ENCODE assay signal across 40 cellular contexts in genomic region chrX:47101206-47101605, GRCh38. TPM values are rescaled to one million over a fixed set of nuclear protein-coding genes. Genes with fewer than 3 reads are reported as not detected.
"Had no signal": no experiment of that assay in that cellular context is flagged by ENCODE, and none has a peak within 500 bp of the region (broad histone marks: within the 10 kb centered on the region; RNA-seq: fewer than 3 reads in every experiment).

No MANE protein-coding gene starts in this region.

- H3K36me3 Mint-ChIP-seq: activated naive CD4-positive, alpha-beta T cell treated with anti-CD3 and anti-CD28 coated beads, Interleukin-2, amount 10 ng/mL, durations not matched to agents 7 days and 5 days; activated naive CD4-positive, alpha-beta T cell treated with anti-CD3 and anti-CD28 coated beads, Interleukin-2, amount 50 U/mL, for 24 hours; activated naive CD4-positive, alpha-beta T cell treated with anti-CD3 and anti-CD28 coated beads, Interleukin-2, amount 50 U/mL, for 72 hours; activated naive CD8-positive, alpha-beta T cell; activated naive CD8-positive, alpha-beta T cell treated with anti-CD3 and anti-CD28 coated beads for 36 hours; activated naive CD8-positive, alpha-beta T cell treated with anti-CD3 and anti-CD28 coated beads, Interleukin-2, amount 10 ng/mL, durations not matched to agents 7 days and 5 days; brain had no signal

- DNase-seq: activated effector memory CD4-positive, alpha-beta T cell treated with anti-CD3 and anti-CD28 coated beads, Interleukin-2, amount 50 U/mL, for 16 hours; activated effector memory CD4-positive, alpha-beta T cell treated with Interleukin-2 at 50 U/mL for 16 hours; activated gamma-delta T cell; activated gamma-delta T cell treated with Interleukin-2 at 50 U/mL for 16 hours; activated naive CD4-positive, alpha-beta T cell; activated naive CD4-positive, alpha-beta T cell treated with anti-CD3 and anti-CD28 coated beads for 36 hours; activated naive CD4-positive, alpha-beta T cell treated with anti-CD3 and anti-CD28 coated beads, Interleukin-2, amount 10 ng/mL, durations not matched to agents 7 days and 5 days; activated naive CD4-positive, alpha-beta T cell treated with anti-CD3 and anti-CD28 coated beads, Interleukin-2, amount 50 U/mL, for 16 hours; activated naive CD4-positive, alpha-beta T cell treated with Interleukin-2 at 50 U/mL for 16 hours; activated naive CD8-positive, alpha-beta T cell treated with anti-CD3 and anti-CD28 coated beads for 36 hours; activated naive CD8-positive, alpha-beta T cell treated with anti-CD3 and anti-CD28 coated beads, Interleukin-2, amount 10 ng/mL, durations not matched to agents 7 days and 5 days; activated naive CD8-positive, alpha-beta T cell treated with anti-CD3 and anti-CD28 coated beads, Interleukin-2, amount 50 U/mL, for 24 hours; activated T-cell treated with anti-CD3 and anti-CD28 coated beads for 4 hours; activated T-cell treated with anti-CD3 and anti-CD28 coated beads, Interleukin-2, amount 50 U/mL, for 1 hour; activated T-cell treated with anti-CD3 and anti-CD28 coated beads, Interleukin-2, amount 50 U/mL, for 24 hours; activated T-cell treated with anti-CD3 and anti-CD28 coated beads, Interleukin-2, amount 50 U/mL, for 4 hours; activated T-cell treated with anti-CD3 and anti-CD28 coated beads, Interleukin-2, amount 50 U/mL, for 48 hours; activated T-cell treated with anti-CD3 and anti-CD28 coated beads, Interleukin-2, amount 50 U/mL, for 72 hours; adrenal gland; amniotic stem cell; amygdala; anterior cingulate cortex; aorta; body of pancreas; brain microvascular endothelial cell; caudate nucleus; central memory CD4-positive, alpha-beta T cell; cerebellar nuclear complex had no signal

- H3K36me3 ChIP-seq: adrenal gland, brain microvascular endothelial cell, breast epithelium, cardiac muscle cell had no signal

- H3K27ac Mint-ChIP-seq: activated naive CD4-positive, alpha-beta T cell treated with anti-CD3 and anti-CD28 coated beads for 36 hours; activated naive CD4-positive, alpha-beta T cell treated with anti-CD3 and anti-CD28 coated beads, Interleukin-2, amount 10 ng/mL, durations not matched to agents 7 days and 5 days; activated naive CD4-positive, alpha-beta T cell treated with anti-CD3 and anti-CD28 coated beads, Interleukin-2, amount 50 U/mL, for 24 hours; activated naive CD4-positive, alpha-beta T cell treated with anti-CD3 and anti-CD28 coated beads, Interleukin-2, amount 50 U/mL, for 72 hours; activated naive CD8-positive, alpha-beta T cell; activated naive CD8-positive, alpha-beta T cell treated with anti-CD3 and anti-CD28 coated beads for 36 hours; activated naive CD8-positive, alpha-beta T cell treated with anti-CD3 and anti-CD28 coated beads, Interleukin-2, amount 10 ng/mL, durations not matched to agents 7 days and 5 days; activated naive CD8-positive, alpha-beta T cell treated with anti-CD3 and anti-CD28 coated beads, Interleukin-2, amount 50 U/mL, for 24 hours; activated T-cell treated with anti-CD3 and anti-CD28 coated beads, Interleukin-2, amount 50 U/mL, for 24 hours; activated T-cell treated with anti-CD3 and anti-CD28 coated beads, Interleukin-2, amount 50 U/mL, for 72 hours; activated T-helper 1 cell treated with anti-CD3 and anti-CD28 coated beads, Interleukin-12 subunit alpha, Interleukin-12 subunit beta, Interleukin-2, Interleukin-4 antibody, amounts not matched to agents 30 ng/mL and 10 ng/mL and 1 ng/mL, durations not matched to agents 14 hours and 24 hours and 36 hours; activated T-helper 17 cell treated with anti-CD3 and anti-CD28 coated beads, Interleukin-2, amount 50 U/mL, for 72 hours; activated T-helper 2 cell treated with anti-CD3 and anti-CD28 coated beads, Interferon-gamma antibody, Interleukin-2, Interleukin-4, amounts not matched to agents 10 μg/mL and 5 μg/mL and 100 μg/mL, durations not matched to agents 14 hours and 24 hours and 36 hours; brain had no signal

- H3K27me3 Mint-ChIP-seq: activated naive CD4-positive, alpha-beta T cell treated with anti-CD3 and anti-CD28 coated beads, Interleukin-2, amount 10 ng/mL, durations not matched to agents 7 days and 5 days; activated naive CD4-positive, alpha-beta T cell treated with anti-CD3 and anti-CD28 coated beads, Interleukin-2, amount 50 U/mL, for 24 hours; activated naive CD8-positive, alpha-beta T cell; activated naive CD8-positive, alpha-beta T cell treated with anti-CD3 and anti-CD28 coated beads for 36 hours; activated T-helper 17 cell treated with anti-CD3 and anti-CD28 coated beads, Interleukin-2, amount 50 U/mL, for 72 hours; brain; central memory CD8-positive, alpha-beta T cell had no signal

- H3K4me1 Mint-ChIP-seq: activated naive CD4-positive, alpha-beta T cell treated with anti-CD3 and anti-CD28 coated beads, Interleukin-2, amount 10 ng/mL, durations not matched to agents 7 days and 5 days; activated naive CD4-positive, alpha-beta T cell treated with anti-CD3 and anti-CD28 coated beads, Interleukin-2, amount 50 U/mL, for 24 hours; activated naive CD8-positive, alpha-beta T cell treated with anti-CD3 and anti-CD28 coated beads for 36 hours; activated naive CD8-positive, alpha-beta T cell treated with anti-CD3 and anti-CD28 coated beads, Interleukin-2, amount 10 ng/mL, durations not matched to agents 7 days and 5 days; activated naive CD8-positive, alpha-beta T cell treated with anti-CD3 and anti-CD28 coated beads, Interleukin-2, amount 50 U/mL, for 24 hours; activated T-helper 17 cell treated with anti-CD3 and anti-CD28 coated beads, Interleukin-2, amount 50 U/mL, for 72 hours; brain; central memory CD8-positive, alpha-beta T cell had no signal

- H3K9me3 ChIP-seq: adrenal gland, body of pancreas, breast epithelium had no signal

- H3K9me3 Mint-ChIP-seq: activated naive CD4-positive, alpha-beta T cell treated with anti-CD3 and anti-CD28 coated beads for 36 hours; activated naive CD4-positive, alpha-beta T cell treated with anti-CD3 and anti-CD28 coated beads, Interleukin-2, amount 10 ng/mL, durations not matched to agents 7 days and 5 days; activated naive CD4-positive, alpha-beta T cell treated with anti-CD3 and anti-CD28 coated beads, Interleukin-2, amount 50 U/mL, for 24 hours; activated naive CD4-positive, alpha-beta T cell treated with anti-CD3 and anti-CD28 coated beads, Interleukin-2, amount 50 U/mL, for 72 hours; activated naive CD8-positive, alpha-beta T cell treated with anti-CD3 and anti-CD28 coated beads for 36 hours; activated naive CD8-positive, alpha-beta T cell treated with anti-CD3 and anti-CD28 coated beads, Interleukin-2, amount 10 ng/mL, durations not matched to agents 7 days and 5 days; activated naive CD8-positive, alpha-beta T cell treated with anti-CD3 and anti-CD28 coated beads, Interleukin-2, amount 50 U/mL, for 24 hours; activated T-cell treated with anti-CD3 and anti-CD28 coated beads, Interleukin-2, amount 50 U/mL, for 24 hours; activated T-cell treated with anti-CD3 and anti-CD28 coated beads, Interleukin-2, amount 50 U/mL, for 4 hours; activated T-cell treated with anti-CD3 and anti-CD28 coated beads, Interleukin-2, amount 50 U/mL, for 72 hours; activated T-helper 1 cell treated with anti-CD3 and anti-CD28 coated beads, Interleukin-12 subunit alpha, Interleukin-12 subunit beta, Interleukin-2, Interleukin-4 antibody, amounts not matched to agents 30 ng/mL and 10 ng/mL and 1 ng/mL, durations not matched to agents 14 hours and 24 hours and 36 hours; activated T-helper 17 cell treated with anti-CD3 and anti-CD28 coated beads, Interleukin-2, amount 50 U/mL, for 72 hours; activated T-helper 2 cell treated with anti-CD3 and anti-CD28 coated beads, Interferon-gamma antibody, Interleukin-2, Interleukin-4, amounts not matched to agents 10 μg/mL and 5 μg/mL and 100 μg/mL, durations not matched to agents 14 hours and 24 hours and 36 hours; central memory CD8-positive, alpha-beta T cell had no signal

- H3K27ac ChIP-seq: adrenal gland, body of pancreas, brain microvascular endothelial cell, breast epithelium, cardiac muscle cell had no signal

- H3K4me3 ChIP-seq: adrenal gland, body of pancreas, breast epithelium, cardiac muscle cell had no signal

- H3K4me3 Mint-ChIP-seq: activated naive CD4-positive, alpha-beta T cell treated with anti-CD3 and anti-CD28 coated beads for 36 hours; activated naive CD4-positive, alpha-beta T cell treated with anti-CD3 and anti-CD28 coated beads, Interleukin-2, amount 10 ng/mL, durations not matched to agents 7 days and 5 days; activated naive CD4-positive, alpha-beta T cell treated with anti-CD3 and anti-CD28 coated beads, Interleukin-2, amount 50 U/mL, for 24 hours; activated naive CD8-positive, alpha-beta T cell; activated naive CD8-positive, alpha-beta T cell treated with anti-CD3 and anti-CD28 coated beads for 36 hours; activated naive CD8-positive, alpha-beta T cell treated with anti-CD3 and anti-CD28 coated beads, Interleukin-2, amount 10 ng/mL, durations not matched to agents 7 days and 5 days; activated naive CD8-positive, alpha-beta T cell treated with anti-CD3 and anti-CD28 coated beads, Interleukin-2, amount 50 U/mL, for 24 hours; activated T-cell treated with anti-CD3 and anti-CD28 coated beads, Interleukin-2, amount 50 U/mL, for 24 hours; activated T-cell treated with anti-CD3 and anti-CD28 coated beads, Interleukin-2, amount 50 U/mL, for 4 hours; activated T-cell treated with anti-CD3 and anti-CD28 coated beads, Interleukin-2, amount 50 U/mL, for 72 hours; activated T-helper 1 cell treated with anti-CD3 and anti-CD28 coated beads, Interleukin-12 subunit alpha, Interleukin-12 subunit beta, Interleukin-2, Interleukin-4 antibody, amounts not matched to agents 30 ng/mL and 10 ng/mL and 1 ng/mL, durations not matched to agents 14 hours and 24 hours and 36 hours; activated T-helper 17 cell treated with anti-CD3 and anti-CD28 coated beads, Interleukin-2, amount 50 U/mL, for 72 hours; brain; central memory CD8-positive, alpha-beta T cell had no signal

- H3K27me3 ChIP-seq: body of pancreas, brain microvascular endothelial cell, cardiac muscle cell had no signal

- H3K4me1 ChIP-seq: adrenal gland, body of pancreas, breast epithelium had no signal

RNA-seq across cellular contexts. Expression of gene RGN, which starts 23.0 kb away (rescaled TPM):
- total RNA-seq: activated naive CD4-positive, alpha-beta T cell treated with anti-CD3 and anti-CD28 coated beads for 36 hours; activated naive CD4-positive, alpha-beta T cell treated with anti-CD3 and anti-CD28 coated beads, Interleukin-2, amount 50 U/mL, for 72 hours; activated naive CD8-positive, alpha-beta T cell treated with anti-CD3 and anti-CD28 coated beads for 36 hours; activated naive CD8-positive, alpha-beta T cell treated with anti-CD3 and anti-CD28 coated beads, Interleukin-2, amount 10 ng/mL, durations not matched to agents 7 days and 5 days; activated T-cell treated with anti-CD3 and anti-CD28 coated beads, Interleukin-2, amount 50 U/mL, for 72 hours; activated T-helper 1 cell treated with anti-CD3 and anti-CD28 coated beads, Interleukin-12 subunit alpha, Interleukin-12 subunit beta, Interleukin-2, Interleukin-4 antibody, amounts not matched to agents 30 ng/mL and 10 ng/mL and 1 ng/mL, durations not matched to agents 14 hours and 24 hours and 36 hours; activated T-helper 17 cell treated with anti-CD3 and anti-CD28 coated beads, Interleukin-2, amount 50 U/mL, for 72 hours; activated T-helper 2 cell treated with anti-CD3 and anti-CD28 coated beads, Interferon-gamma antibody, Interleukin-2, Interleukin-4, amounts not matched to agents 10 μg/mL and 5 μg/mL and 100 μg/mL, durations not matched to agents 14 hours and 24 hours and 36 hours; astrocyte; bronchial epithelial cell had no signal
